28 cellular contexts compared by ENCODE assay signal in the genomic region with DNA sequence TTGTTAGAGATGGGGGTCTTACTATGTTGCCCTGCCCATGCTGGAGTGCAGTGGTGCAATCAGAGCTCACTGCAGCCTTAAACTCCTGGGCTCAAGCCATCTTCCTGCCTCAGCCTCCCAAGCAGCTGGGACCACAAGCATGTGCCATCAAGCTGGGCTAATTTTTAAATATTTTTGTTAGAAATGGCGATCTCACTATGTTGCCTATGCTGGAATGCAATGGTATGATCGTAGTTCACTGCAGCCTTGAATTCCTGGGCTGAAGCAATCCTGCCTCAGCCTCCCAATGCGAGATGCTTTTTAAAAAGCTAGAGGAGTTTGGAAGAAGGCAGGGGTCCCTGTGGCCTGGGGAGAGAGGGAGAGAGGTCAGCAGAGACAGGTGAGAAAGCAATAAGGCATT.
"Had no signal": no experiment of that assay in that cellular context is flagged by ENCODE, and none has a peak within 500 bp of the region (broad histone marks: within the 10 kb centered on the region; RNA-seq: fewer than 3 reads in every experiment).

No MANE protein-coding gene starts in this region.

- H3K4me3 ChIP-seq: adrenal gland, breast epithelium had no signal

- H3K27ac ChIP-seq: adrenal gland, breast epithelium, VCaP had no signal

- DNase-seq: activated B cell treated with CpG ODN at 0.5 μM for 24 hours; activated CD4-positive, alpha-beta memory T cell treated with anti-CD3 and anti-CD28 coated beads for 36 hours; activated CD4-positive, alpha-beta T cell treated with anti-CD3 and anti-CD28 coated beads for 4 hours; activated CD4-positive, alpha-beta T cell treated with anti-CD3 and anti-CD28 coated beads, Interleukin-2, amount 10 ng/mL, durations not matched to agents 24 days and 14 days; activated CD4-positive, alpha-beta T cell treated with anti-CD3 and anti-CD28 coated beads, Interleukin-2, amount 50 U/mL, for 1 hour; activated CD4-positive, alpha-beta T cell treated with anti-CD3 and anti-CD28 coated beads, Interleukin-2, amount 50 U/mL, for 4 hours; activated CD4-positive, CD25-positive, alpha-beta regulatory T cell treated with anti-CD3 and anti-CD28 coated beads, Interleukin-2, amount 50 U/mL, for 72 hours; activated CD8-positive, alpha-beta memory T cell treated with anti-CD3 and anti-CD28 coated beads, Interleukin-2, amount 50 U/mL, for 4 hours; activated CD8-positive, alpha-beta T cell treated with anti-CD3 and anti-CD28 coated beads for 36 hours; activated effector memory CD4-positive, alpha-beta T cell treated with anti-CD3 and anti-CD28 coated beads, Interleukin-2, amount 50 U/mL, for 16 hours; activated gamma-delta T cell treated with Interleukin-2 at 50 U/mL for 16 hours; activated naive CD4-positive, alpha-beta T cell; activated naive CD4-positive, alpha-beta T cell treated with anti-CD3 and anti-CD28 coated beads for 36 hours; activated naive CD4-positive, alpha-beta T cell treated with anti-CD3 and anti-CD28 coated beads, Interleukin-2, amount 50 U/mL, for 16 hours; activated naive CD8-positive, alpha-beta T cell treated with anti-CD3 and anti-CD28 coated beads for 36 hours; activated T-cell treated with anti-CD3 and anti-CD28 coated beads for 4 hours; activated T-cell treated with anti-CD3 and anti-CD28 coated beads, Interleukin-2, amount 50 U/mL, for 1 hour; activated T-cell treated with anti-CD3 and anti-CD28 coated beads, Interleukin-2, amount 50 U/mL, for 4 hours; activated T-cell treated with anti-CD3 and anti-CD28 coated beads, Interleukin-2, amount 50 U/mL, for 72 hours; adrenal gland; amniotic stem cell; aorta; cerebellar nuclear complex; T-helper 1 cell; T-helper 2 cell; T-helper 9 cell had no signal

- H3K27me3 ChIP-seq: adrenal gland, breast epithelium had no signal

- H3K36me3 ChIP-seq: adrenal gland, breast epithelium had no signal

- H3K4me1 ChIP-seq: adrenal gland, breast epithelium had no signal
